Comparison of ENCODE assay signal across 1 cellular context in genomic region chr18:54205951-54206350, GRCh38.
TF ChIP-seq lines count a peak whose summit lies in the region.

No MANE protein-coding gene starts in this region.

TF ChIP-seq in GM23338, 12 proteins besides CTCF, POLR2A, EP300 and RAD21 (continued from another document):
- TF ChIP-seq CREB1 (CRISPR knock-in tag; IDR thresholded peaks at IDR 0.05; ENCODE audit: low read depth), result no peak
